Comparison of ENCODE assay signal across 8 cellular contexts in the genomic region with DNA sequence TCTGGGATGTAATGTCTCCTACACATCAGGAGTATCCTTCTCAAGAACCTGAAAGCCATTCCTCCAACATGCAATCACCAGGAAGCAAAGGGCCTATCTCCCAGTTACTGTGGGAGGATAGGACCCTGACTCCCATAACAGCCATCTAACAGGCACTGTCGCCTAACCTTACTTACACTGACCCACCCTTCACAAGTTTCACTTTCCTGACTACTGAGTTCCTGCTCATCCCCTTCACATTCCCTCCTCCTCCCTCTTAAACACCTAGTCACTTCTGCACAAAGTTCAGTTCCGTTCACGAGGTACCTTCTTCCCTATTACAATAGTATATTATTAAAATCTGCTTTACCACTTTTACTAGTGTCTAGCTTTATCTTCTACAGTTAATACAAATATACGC. TPM values are rescaled to one million over a fixed set of nuclear protein-coding genes. Genes with fewer than 3 reads are reported as not detected.
DNase-seq lines count a peak whose midpoint lies in the region; ATAC-seq and TF ChIP-seq lines count a peak whose summit lies in the region.

No MANE protein-coding gene starts in this region.

- H3K36me3 ChIP-seq in duodenal mucosa (ENCODE audit: control insufficient read depth in 1 of 2, insufficient read depth in 2 of 2, low read length in 2 of 2) (peaks cover 0 to 2% of the 10 kb centered on the region in 2 donors), neural progenitor cell (no peaks in the 10 kb centered on the region)

- no peaks in the 10 kb centered on the region for H3K79me2 ChIP-seq in neural progenitor cell (ENCODE audit: low read depth)

- H3K9me3 ChIP-seq in duodenal mucosa (ENCODE audit: control insufficient read depth in 1 of 2, low read length in 2 of 2) (no peaks in the 10 kb centered on the region), neural progenitor cell (ENCODE audit: low read depth) (no peaks in the 10 kb centered on the region)

- H2AFZ ChIP-seq in neural progenitor cell (replicated peaks) = no peak overlapping the region

- H3K4me2 ChIP-seq in neural progenitor cell = peak overlapping the region; percentile 95

- peak overlapping the region; percentile 4 for H3K27ac Mint-ChIP-seq in Calu3 (ENCODE audit: unreplicated experiment)
- no peak overlapping the region for H3K27ac Mint-ChIP-seq in neural progenitor cell

- peaks cover 11% of the 10 kb centered on the region for H4K20me1 ChIP-seq in neural progenitor cell (ENCODE audit: low read depth)

- H3K9ac ChIP-seq in duodenal mucosa (ENCODE audit: low read depth in 1 of 2, low read length in 2 of 2) = peak overlapping the region in 1 of 2 donors; percentile 27
- H3K9ac ChIP-seq in neural progenitor cell = no peak overlapping the region

- H3K27ac ChIP-seq in duodenal mucosa (ENCODE audit: low read depth, low read length) (no peak overlapping the region), neural progenitor cell (no peak overlapping the region)

- TF ChIP-seq CTCF in Calu3 (IDR thresholded peaks at IDR 0.05; ENCODE audit: unreplicated experiment) (no peak), neural progenitor cell (IDR thresholded peaks at IDR 0.05) (no peak)

- H3K4me3 Mint-ChIP-seq in Calu3 (ENCODE audit: low read depth, unreplicated experiment) (peak overlapping the region; percentile 90), neural progenitor cell (peak overlapping the region; percentile 86)

- no peak for ATAC-seq in HG03460 (IDR thresholded peaks at IDR 0.05; ENCODE audit: unreplicated experiment)

- H3F3A ChIP-seq in neural progenitor cell (ENCODE audit: low read depth) = peaks cover 20% of the 10 kb centered on the region

- no peak for DNase-seq in Calu3
- peak; percentile 7 for DNase-seq in M059J (ENCODE audit: low read depth)
- no peak for DNase-seq in neural progenitor cell (ENCODE audit: low spot score)
- DNase-seq in NCI-H187 (lab: John Stamatoyannopoulos, UW) = no peak
- no peak for DNase-seq in NOMO-1 treated with dmso at 0.1 percent for 144 hours (lab: John Stamatoyannopoulos, UW; ENCODE audit: unreplicated experiment)
- DNase-seq in HuH-7 (ENCODE audit: low spot score) = no peak

- intact Hi-C loops in Calu3 (cut with micrococcal nuclease; ENCODE audit: unreplicated experiment) = no loop called here

- H3K27me3 ChIP-seq in duodenal mucosa (ENCODE audit: control insufficient read depth in 1 of 2, insufficient read depth in 2 of 2, low read length in 2 of 2) (no peaks in the 10 kb centered on the region), neural progenitor cell (peaks cover 46% of the 10 kb centered on the region)

- BruUV-seq in Calu3 (replicated peaks; lab: Mats Ljungman, UMichigan) = no TSS peak

- H3K4me3 ChIP-seq in duodenal mucosa (ENCODE audit: low read depth in 1 of 2, low read length in 2 of 2) = peak overlapping the region; percentile 81 to 87
- peak overlapping the region; percentile 72 for H3K4me3 ChIP-seq in neural progenitor cell

- peaks cover 39% of the 10 kb centered on the region for H3K4me1 Mint-ChIP-seq in Calu3 (ENCODE audit: low read depth, unreplicated experiment)
- H3K4me1 Mint-ChIP-seq in neural progenitor cell = peaks cover 17% of the 10 kb centered on the region

- H3K4me1 ChIP-seq in duodenal mucosa (ENCODE audit: control insufficient read depth in 1 of 2, insufficient read depth in 2 of 2, low read length in 2 of 2) = peaks cover 19 to 22% of the 10 kb centered on the region in 2 donors
- peaks cover 10% of the 10 kb centered on the region for H3K4me1 ChIP-seq in neural progenitor cell

- no peaks in the 10 kb centered on the region for H3K27me3 Mint-ChIP-seq in Calu3 (ENCODE audit: unreplicated experiment)
- peaks cover 4% of the 10 kb centered on the region for H3K27me3 Mint-ChIP-seq in neural progenitor cell (ENCODE audit: insufficient read depth, low read depth)

- CTCF ChIA-PET in Calu3 (lab: Charles Lee) = interaction anchor here (0.9 kb wide), 1 partner anchor 13 kb away, joined by 4 read pairs; no protein-coding TSS in a partner anchor

- peaks cover 66% of the 10 kb centered on the region for H3K36me3 Mint-ChIP-seq in Calu3 (ENCODE audit: insufficient read depth, unreplicated experiment)
- H3K36me3 Mint-ChIP-seq in neural progenitor cell = peaks cover 26% of the 10 kb centered on the region

- no peaks in the 10 kb centered on the region for H3K9me3 Mint-ChIP-seq in Calu3 (ENCODE audit: low read depth, unreplicated experiment)
- H3K9me3 Mint-ChIP-seq in neural progenitor cell = peaks cover 11% of the 10 kb centered on the region

RNA-seq across cellular contexts. Expression of gene C17orf67, which starts 1.3 kb away (rescaled TPM):
- total RNA-seq in Calu3 (2022) = 4.6 and 5.9 TPM in 2 replicates
- total RNA-seq in M059J (2014; rRNA removed; shearing (Covaris generic)) = 0.32 TPM in 1 of 2 replicates, not detected in the other
- 0.59 and 1.4 TPM in 2 replicates for total RNA-seq in neural progenitor cell (ENCODE audit: low replicate concordance)

RNA-seq across cellular contexts. Expression of gene DGKE, which starts 1.5 kb away (rescaled TPM):
- total RNA-seq in Calu3 (2022) (10.0 and 12.5 TPM in 2 replicates), neural progenitor cell (ENCODE audit: low replicate concordance) (4.5 and 7.5 TPM in 2 replicates)
- 0.25 and 0.81 TPM in 2 replicates for total RNA-seq in M059J (2014; rRNA removed; shearing (Covaris generic))
